Comparison of ENCODE assay signal across 18 cellular contexts in genomic region chr12:110248096-110248447, GRCh38. TPM values are rescaled to one million over a fixed set of nuclear protein-coding genes. Genes with fewer than 3 reads are reported as not detected.
A peak's percentile ranks its signal among the peaks of the same experiment; 100 is the strongest.
DNase-seq lines count a peak whose midpoint lies in the region; ATAC-seq, FAIRE-seq and TF ChIP-seq lines count a peak whose summit lies in the region.
"Had no signal": no experiment of that assay in that cellular context is flagged by ENCODE, and none has a peak within 500 bp of the region (broad histone marks: within the 10 kb centered on the region; RNA-seq: fewer than 3 reads in every experiment).

No MANE protein-coding gene starts in this region.

- H3K4me1 Mint-ChIP-seq in activated T-cell treated with anti-CD3 and anti-CD28 coated beads, Interleukin-2, amount 50 U/mL, for 24 hours (ENCODE audit: low read depth), result no peaks in the 10 kb centered on the region
- H3K4me1 Mint-ChIP-seq: stimulated activated effector memory CD8-positive, alpha-beta T cell treated with anti-CD3 and anti-CD28 coated beads, Interleukin-12 subunit alpha, Interleukin-12 subunit beta, amount 100 ng/mL, for 72 hours had no signal

- 15 to 21% methylated on average over 4 of the region's 4 CpGs for WGBS in pancreas, 2 donors

- H3K36me3 ChIP-seq in cardiac muscle cell (no peaks in the 10 kb centered on the region), pancreas (no peaks in the 10 kb centered on the region), vagina (no peaks in the 10 kb centered on the region)
- H3K36me3 ChIP-seq: SJSA1 had no signal

- H3K27me3 ChIP-seq in cardiac muscle cell (no peaks in the 10 kb centered on the region), pancreas (no peaks in the 10 kb centered on the region), vagina (no peaks in the 10 kb centered on the region)
- H3K27me3 ChIP-seq: SJSA1 had no signal

- no peaks in the 10 kb centered on the region for H3K36me3 Mint-ChIP-seq in activated T-cell treated with anti-CD3 and anti-CD28 coated beads, Interleukin-2, amount 50 U/mL, for 24 hours (ENCODE audit: low read depth)
- H3K36me3 Mint-ChIP-seq: stimulated activated effector memory CD8-positive, alpha-beta T cell treated with anti-CD3 and anti-CD28 coated beads, Interleukin-12 subunit alpha, Interleukin-12 subunit beta, amount 100 ng/mL, for 72 hours had no signal

- no peak overlapping the region for H3K27ac Mint-ChIP-seq in activated T-cell treated with anti-CD3 and anti-CD28 coated beads, Interleukin-2, amount 50 U/mL, for 24 hours
- H3K27ac Mint-ChIP-seq: CD4-positive, alpha-beta T cell; stimulated activated effector memory CD8-positive, alpha-beta T cell treated with anti-CD3 and anti-CD28 coated beads, Interleukin-12 subunit alpha, Interleukin-12 subunit beta, amount 100 ng/mL, for 72 hours had no signal

- H3K4me3 ChIP-seq in cardiac muscle cell, result no peak overlapping the region
- H3K4me3 ChIP-seq in pancreas, result peak overlapping the region in 1 of 4 donors; percentile 14
- no peak overlapping the region for H3K4me3 ChIP-seq in vagina
- H3K4me3 ChIP-seq: SJSA1 had no signal

- TF ChIP-seq POLR2A in vagina (IDR thresholded peaks at IDR 0.05), result no peak

- FAIRE-seq in pancreas (lab: Jason Lieb, UNC) (no peak), urothelium cell line (lab: Jason Lieb, UNC) (no peak)
- FAIRE-seq: GM18507 had no signal

- ATAC-seq in Right ventricle myocardium inferior (no peak), pancreas (peak; percentile 43 to 57 (median 52)), GM21825 (IDR thresholded peaks at IDR 0.05; ENCODE audit: unreplicated experiment) (no peak)
- ATAC-seq: stimulated activated effector memory CD8-positive, alpha-beta T cell treated with anti-CD3 and anti-CD28 coated beads, Interleukin-12 subunit alpha, Interleukin-12 subunit beta, amount 100 ng/mL, for 72 hours had no signal

- H3K27ac ChIP-seq in cardiac muscle cell (peak overlapping the region; percentile 84), pancreas (peak overlapping the region; percentile 76 to 91 (median 79)), vagina (peak overlapping the region; percentile 78)
- H3K27ac ChIP-seq: SJSA1 had no signal

- H3K4me1 ChIP-seq in cardiac muscle cell (ENCODE audit: low read depth) (peaks cover 70% of the 10 kb centered on the region), pancreas (peaks cover 20 to 39% (median 32%) of the 10 kb centered on the region in 3 donors), vagina (peaks cover 58% of the 10 kb centered on the region)

- H3K9me3 Mint-ChIP-seq in activated T-cell treated with anti-CD3 and anti-CD28 coated beads, Interleukin-2, amount 50 U/mL, for 24 hours, result no peaks in the 10 kb centered on the region
- H3K9me3 Mint-ChIP-seq: CD4-positive, alpha-beta T cell; stimulated activated effector memory CD8-positive, alpha-beta T cell treated with anti-CD3 and anti-CD28 coated beads, Interleukin-12 subunit alpha, Interleukin-12 subunit beta, amount 100 ng/mL, for 72 hours had no signal

- no peak for TF ChIP-seq CTCF in cardiac muscle cell (IDR thresholded peaks at IDR 0.05; ENCODE audit: low read depth, low read length)
- TF ChIP-seq CTCF in pancreas (IDR thresholded peaks at IDR 0.05), result no peak
- no peak for TF ChIP-seq CTCF in vagina (IDR thresholded peaks at IDR 0.05)

- intact Hi-C loops in Right ventricle myocardium inferior (cut with DNase I), result no loop called here
- intact Hi-C loops in pancreas (cut with DNase I), result no loop called here
- intact Hi-C loops in vagina (cut with DNase I), result no loop called here

- no peak overlapping the region for H3K4me3 Mint-ChIP-seq in activated T-cell treated with anti-CD3 and anti-CD28 coated beads, Interleukin-2, amount 50 U/mL, for 24 hours
- H3K4me3 Mint-ChIP-seq: CD4-positive, alpha-beta T cell; stimulated activated effector memory CD8-positive, alpha-beta T cell treated with anti-CD3 and anti-CD28 coated beads, Interleukin-12 subunit alpha, Interleukin-12 subunit beta, amount 100 ng/mL, for 72 hours had no signal

- H3K9me3 ChIP-seq in cardiac muscle cell (ENCODE audit: low read depth), result no peaks in the 10 kb centered on the region
- H3K9me3 ChIP-seq in pancreas, result no peaks in the 10 kb centered on the region
- no peaks in the 10 kb centered on the region for H3K9me3 ChIP-seq in vagina
- H3K9me3 ChIP-seq: SJSA1 had no signal

- DNase-seq in cardiac muscle cell (ENCODE audit: low read depth in 1 of 2, low spot score in 1 of 2) (no peak), Right ventricle myocardium inferior (ENCODE audit: missing footprints) (no peak), glomerular visceral epithelial cell (ENCODE audit: extremely low spot score) (peak; percentile 50), pancreas (peak in 5 of 6 donors; percentile 35 to 70 (median 63)), vagina (ENCODE audit: extremely low spot score in 2 of 2) (no peak), urothelium cell line (ENCODE audit: low spot score) (no peak)
- no peak for DNase-seq in activated T-cell treated with anti-CD3 and anti-CD28 coated beads, Interleukin-2, amount 50 U/mL, for 24 hours
- DNase-seq: activated CD4-positive, alpha-beta T cell treated with anti-CD3 and anti-CD28 coated beads, Interleukin-2, amount 50 U/mL, for 48 hours; CD4-positive, alpha-beta T cell; GDM1; GOT3; midbrain; NCI-H82; stimulated activated CD4-positive, alpha-beta T cell treated with anti-CD3 and anti-CD28 coated beads, Interleukin-4, amount 100 ng/mL, for 24 hours had no signal

- no peaks in the 10 kb centered on the region for H3K27me3 Mint-ChIP-seq in activated T-cell treated with anti-CD3 and anti-CD28 coated beads, Interleukin-2, amount 50 U/mL, for 24 hours
- H3K27me3 Mint-ChIP-seq: CD4-positive, alpha-beta T cell had no signal

RNA-seq across cellular contexts. Expression of gene ATP2A2, which starts 33.0 kb away (rescaled TPM):
- total RNA-seq in cardiac muscle cell (297 and 328 TPM in 2 replicates), Right ventricle myocardium inferior (3,009 TPM), pancreas (10 to 100 TPM; 35.0 to 79.7 (median 60.3) TPM), vagina (127 TPM)
- polyA plus RNA-seq in cardiac muscle cell (300 and 400 TPM in 2 replicates), pancreas (10 to 100 TPM; 16.3 to 36.7 TPM)

Comparison
In these comparisons a context has a peak if more than half of its experiments do, and no peak if none do; other contexts are left out.
1. DNase-seq: peak in glomerular visceral epithelial cell (single experiment) and pancreas (5 of 6); none in cardiac muscle cell (0 of 2), Right ventricle myocardium inferior (single experiment), vagina (0 of 2), urothelium cell line (single experiment) and activated T-cell treated with anti-CD3 and anti-CD28 coated beads, Interleukin-2, amount 50 U/mL, for 24 hours (single experiment).
2. ATAC-seq: peak in pancreas (4 of 4); none in Right ventricle myocardium inferior (single experiment) and GM21825 (single experiment).
3. Peak in every context shown above with its lines, with median percentiles within 50 percentile points of each other: H3K27ac ChIP-seq.